ENCODE assay signal across 15 cellular contexts in genomic region chr5:133891390-133891789, GRCh38.
DNase-seq lines count a peak whose midpoint lies in the region; ATAC-seq and TF ChIP-seq lines count a peak whose summit lies in the region.
"Had no signal": no experiment of that assay in that cellular context is flagged by ENCODE, and none has a peak within 500 bp of the region (broad histone marks: within the 10 kb centered on the region; RNA-seq: fewer than 3 reads in every experiment).

No MANE protein-coding gene starts in this region.

- DNase-seq in natural killer cell treated with Interleukin-12 subunit alpha and Interleukin-12 subunit beta and Interleukin-15 and Interleukin-18, amount 100 ng/mL, for 72 hours (ENCODE audit: low spot score) = peak; percentile 20
- DNase-seq in natural killer cell (no peak), dorsolateral prefrontal cortex (peak in 8 of 10 donors; percentile 31 to 73 (median 64)), posterior vena cava (ENCODE audit: low spot score) (peak; percentile 24), midbrain (lab: John Stamatoyannopoulos, UW) (no peak), NCI-H187 (lab: John Stamatoyannopoulos, UW) (no peak), T-helper 2 cell (no peak)
- no peak for DNase-seq in stimulated activated CD4-positive, alpha-beta T cell treated with anti-CD3 and anti-CD28 coated beads, Interleukin-4, amount 100 ng/mL, for 1 hour
- DNase-seq: Calu3; CD4-positive, CD25-positive, alpha-beta regulatory T cell; DMS79 treated with DMSO at 0.1 percent for 48 hours; EL; H9 had no signal

- no peak overlapping the region for H3K4me3 ChIP-seq in dorsolateral prefrontal cortex
- H3K4me3 ChIP-seq: GM23338 had no signal

- no peaks in the 10 kb centered on the region for H3K27me3 ChIP-seq in dorsolateral prefrontal cortex

- peak overlapping the region in 7 of 59 donors; percentile 8 to 64 (median 35) for H3K27ac ChIP-seq in dorsolateral prefrontal cortex
- H3K27ac ChIP-seq: 22Rv1 had no signal

- no peaks in the 10 kb centered on the region for H3K4me1 Mint-ChIP-seq in natural killer cell treated with Interleukin-12 subunit alpha and Interleukin-12 subunit beta and Interleukin-15 and Interleukin-18, amount 100 ng/mL, for 72 hours (ENCODE audit: low read depth in 2 of 2)
- no peaks in the 10 kb centered on the region for H3K4me1 Mint-ChIP-seq in natural killer cell
- H3K4me1 Mint-ChIP-seq: CD4-positive, CD25-positive, alpha-beta regulatory T cell; GM23338 had no signal

- H3K9me3 Mint-ChIP-seq in natural killer cell treated with Interleukin-12 subunit alpha and Interleukin-12 subunit beta and Interleukin-15 and Interleukin-18, amount 100 ng/mL, for 72 hours = no peaks in the 10 kb centered on the region
- H3K9me3 Mint-ChIP-seq in natural killer cell = no peaks in the 10 kb centered on the region
- H3K9me3 Mint-ChIP-seq: GM23338, H9 had no signal

- intact Hi-C loops in natural killer cell (cut with micrococcal nuclease) (no loop called here), dorsolateral prefrontal cortex (cut with DNase I) (loop anchor here in 1 of 2 donors (1.0 kb wide), 1 partner anchor 39 kb away; no protein-coding TSS in a partner anchor), posterior vena cava (cut with DNase I) (no loop called here)

- H3K27me3 Mint-ChIP-seq in natural killer cell treated with Interleukin-12 subunit alpha and Interleukin-12 subunit beta and Interleukin-15 and Interleukin-18, amount 100 ng/mL, for 72 hours = peaks cover 0 to 6% of the 10 kb centered on the region in 2 donors
- peaks cover 3 to 6% of the 10 kb centered on the region in 2 donors for H3K27me3 Mint-ChIP-seq in natural killer cell (ENCODE audit: low read depth in 2 of 2)

- H3K36me3 Mint-ChIP-seq in natural killer cell treated with Interleukin-12 subunit alpha and Interleukin-12 subunit beta and Interleukin-15 and Interleukin-18, amount 100 ng/mL, for 72 hours = no peaks in the 10 kb centered on the region
- no peaks in the 10 kb centered on the region for H3K36me3 Mint-ChIP-seq in natural killer cell
- H3K36me3 Mint-ChIP-seq: CD4-positive, CD25-positive, alpha-beta regulatory T cell had no signal

- TF ChIP-seq CTCF in natural killer cell (IDR thresholded peaks at IDR 0.05) (no peak), dorsolateral prefrontal cortex (IDR thresholded peaks at IDR 0.05 in 54 of 56, conservative IDR thresholded peaks at IDR 0.05 in 2 of 56; ENCODE audit: low read depth in 1 of 56, partially characterized antibody in 56 of 56) (no peak)

- no peak for ATAC-seq in natural killer cell treated with Interleukin-12 subunit alpha and Interleukin-12 subunit beta and Interleukin-15 and Interleukin-18, amount 100 ng/mL, for 72 hours
- ATAC-seq in natural killer cell = no peak
- ATAC-seq: GM23338 had no signal

- no peak overlapping the region for H3K4me3 Mint-ChIP-seq in natural killer cell treated with Interleukin-12 subunit alpha and Interleukin-12 subunit beta and Interleukin-15 and Interleukin-18, amount 100 ng/mL, for 72 hours
- H3K4me3 Mint-ChIP-seq in natural killer cell = no peak overlapping the region
- H3K4me3 Mint-ChIP-seq: CD4-positive, CD25-positive, alpha-beta regulatory T cell; GM23338; H9 had no signal

- no peak overlapping the region for H3K27ac Mint-ChIP-seq in natural killer cell treated with Interleukin-12 subunit alpha and Interleukin-12 subunit beta and Interleukin-15 and Interleukin-18, amount 100 ng/mL, for 72 hours
- H3K27ac Mint-ChIP-seq in natural killer cell = no peak overlapping the region
- H3K27ac Mint-ChIP-seq: CD4-positive, CD25-positive, alpha-beta regulatory T cell; GM23338; H9 had no signal

Comparison
In these comparisons a context has a peak if more than half of its experiments do, and no peak if none do; other contexts are left out.
1. DNase-seq: peak in natural killer cell treated with Interleukin-12 subunit alpha and Interleukin-12 subunit beta and Interleukin-15 and Interleukin-18, amount 100 ng/mL, for 72 hours (single experiment), dorsolateral prefrontal cortex (8 of 10) and posterior vena cava (single experiment); none in natural killer cell (single experiment), midbrain (single experiment), stimulated activated CD4-positive, alpha-beta T cell treated with anti-CD3 and anti-CD28 coated beads, Interleukin-4, amount 100 ng/mL, for 1 hour (single experiment), NCI-H187 (0 of 2) and T-helper 2 cell (0 of 5).